In the genomic region with DNA sequence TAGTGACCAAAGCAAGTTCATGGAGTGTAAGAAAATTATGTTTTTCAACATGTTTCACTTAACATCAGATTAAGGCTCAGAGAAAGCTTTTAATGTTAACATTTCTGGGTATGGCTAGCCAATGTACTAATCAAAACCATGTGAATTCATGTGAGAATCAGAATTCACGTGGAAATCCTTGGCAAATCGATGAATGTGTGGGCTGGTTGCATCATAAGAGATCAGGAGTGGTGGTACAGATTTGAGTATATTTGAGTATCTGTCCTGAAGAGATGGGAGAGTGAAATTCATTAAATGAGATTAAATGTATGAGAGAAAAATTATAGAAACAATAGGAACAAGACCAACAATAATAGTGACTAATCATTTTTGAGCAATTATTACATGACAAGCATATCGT, we compare ENCODE assay signal across 27 cellular contexts.
"Had no signal": no experiment of that assay in that cellular context is flagged by ENCODE, and none has a peak within 500 bp of the region (broad histone marks: within the 10 kb centered on the region; RNA-seq: fewer than 3 reads in every experiment).

No MANE protein-coding gene starts in this region.

- H3K27ac ChIP-seq: left lung, lower lobe of right lung, ovary, right atrium auricular region, right lobe of liver, skin epidermis, stomach, testis, transverse colon, upper lobe of left lung, vagina had no signal

- H3K36me3 ChIP-seq: left lung, lower lobe of right lung, ovary, right atrium auricular region, right lobe of liver, stomach, thyroid gland, transverse colon, upper lobe of left lung, vagina had no signal

- H3K9me3 ChIP-seq: left lung, lower lobe of right lung, ovary, right atrium auricular region, right lobe of liver, stomach, testis, thyroid gland, transverse colon, upper lobe of left lung, vagina had no signal

- DNase-seq: hypothalamus; immature natural killer cell; kidney; left colon; left lung; lower lobe of right lung; mammary epithelial cell; mesendoderm; naive B cell; natural killer cell; ovary; right lobe of liver; stimulated activated CD4-positive, alpha-beta T cell treated with anti-CD3 and anti-CD28 coated beads, Interleukin-12 subunit alpha, Interleukin-12 subunit beta, amount 100 ng/mL, for 4 hours; stimulated activated CD4-positive, alpha-beta T cell treated with anti-CD3 and anti-CD28 coated beads, Interleukin-15, amount 100 ng/mL, for 24 hours; stimulated activated CD4-positive, alpha-beta T cell treated with anti-CD3 and anti-CD28 coated beads, Interleukin-2, amount 100 ng/mL, for 24 hours; stimulated activated CD4-positive, alpha-beta T cell treated with anti-CD3 and anti-CD28 coated beads, Interleukin-4, amount 100 ng/mL, for 1 hour; stimulated activated naive B cell treated with anti-CD40 and anti-IgM and Interleukin-4, amounts not matched to agents 10 μg/mL and 1 μg/mL and 100 μg/mL, for 72 hours; stimulated activated naive CD8-positive, alpha-beta T cell treated with anti-CD3 and anti-CD28 coated beads, Interleukin-15, Interleukin-2, amounts not matched to agents 100 U/mL and 50 U/mL, for 24 hours; stomach; testis; thyroid gland; transverse colon; upper lobe of left lung had no signal

- H3K4me1 ChIP-seq: left lung, lower lobe of right lung, right atrium auricular region, right lobe of liver, stomach, testis, transverse colon, upper lobe of left lung had no signal

- FAIRE-seq: islet of Langerhans, kidney had no signal

- ATAC-seq: left colon; left lung; lower lobe of right lung; natural killer cell; right lobe of liver; stimulated activated naive B cell treated with anti-CD40 and anti-IgM and Interleukin-4, amounts not matched to agents 10 μg/mL and 1 μg/mL and 100 μg/mL, for 72 hours; stimulated activated naive CD8-positive, alpha-beta T cell treated with anti-CD3 and anti-CD28 coated beads, Interleukin-15, Interleukin-2, amounts not matched to agents 100 U/mL and 50 U/mL, for 24 hours had no signal

- H3K4me3 ChIP-seq: left lung, lower lobe of right lung, ovary, right atrium auricular region, right lobe of liver, skin epidermis, stomach, testis, thyroid gland, transverse colon, upper lobe of left lung, vagina had no signal

- H3K27me3 ChIP-seq: left lung, ovary, right atrium auricular region, right lobe of liver, stomach, testis, thyroid gland, transverse colon, upper lobe of left lung, vagina had no signal
